29 cellular contexts compared by ENCODE assay signal in genomic region chr2:85173909-85174308, GRCh38. TPM values are rescaled to one million over a fixed set of nuclear protein-coding genes. Genes with fewer than 3 reads are reported as not detected.
DNase-seq lines count a peak whose midpoint lies in the region; ATAC-seq, FAIRE-seq and TF ChIP-seq lines count a peak whose summit lies in the region.
"Had no signal": no experiment of that assay in that cellular context is flagged by ENCODE, and none has a peak within 500 bp of the region (broad histone marks: within the 10 kb centered on the region; RNA-seq: fewer than 3 reads in every experiment).

No MANE protein-coding gene starts in this region.

- H3K36me3 Mint-ChIP-seq in nephron (ENCODE audit: low read depth): peaks cover 39% of the 10 kb centered on the region
- H3K36me3 Mint-ChIP-seq: activated CD8-positive, alpha-beta memory T cell treated with anti-CD3 and anti-CD28 coated beads, Interleukin-2, amount 10 ng/mL, durations not matched to agents 7 days and 5 days; activated naive CD8-positive, alpha-beta T cell treated with anti-CD3 and anti-CD28 coated beads, Interleukin-2, amount 10 ng/mL, durations not matched to agents 7 days and 5 days; stimulated activated memory B cell treated with anti-CD40 and anti-IgM and Interleukin-4, amounts not matched to agents 10 μg/mL and 1 μg/mL and 100 μg/mL, for 72 hours had no signal

- H3K4me1 ChIP-seq in endothelial cell of umbilical vein (ENCODE audit: control insufficient read depth, extremely low read depth, insufficient read depth, low read length): peaks cover 35% of the 10 kb centered on the region

- no peak overlapping the region for H3K27ac ChIP-seq in endothelial cell of umbilical vein (ENCODE audit: insufficient read depth, low read depth, low read length)
- H3K27ac ChIP-seq: BLaER1, pancreas, vagina had no signal

- H3K27me3 ChIP-seq in endothelial cell of umbilical vein (ENCODE audit: control insufficient read depth in 2 of 2, insufficient read depth in 2 of 2, low read length in 2 of 2): no peaks in the 10 kb centered on the region
- H3K27me3 ChIP-seq: BLaER1, heart right ventricle, MG63, pancreas, vagina had no signal

- CTCF ChIA-PET in endothelial cell of umbilical vein (lab: Charles Lee): no interaction called here

- H3K4me3 Mint-ChIP-seq in nephron: no peak overlapping the region
- H3K4me3 Mint-ChIP-seq: activated CD4-positive, alpha-beta T cell treated with anti-CD3 and anti-CD28 coated beads, Interleukin-2, amount 10 ng/mL, durations not matched to agents 24 days and 14 days; activated CD8-positive, alpha-beta memory T cell treated with anti-CD3 and anti-CD28 coated beads, Interleukin-2, amount 10 ng/mL, durations not matched to agents 7 days and 5 days; activated naive CD8-positive, alpha-beta T cell treated with anti-CD3 and anti-CD28 coated beads, Interleukin-2, amount 10 ng/mL, durations not matched to agents 7 days and 5 days; activated T-helper 17 cell treated with anti-CD3 and anti-CD28 coated beads, Interleukin-2, amount 50 U/mL, for 72 hours; brain; naive B cell; stimulated activated memory B cell treated with anti-CD40 and anti-IgM and Interleukin-4, amounts not matched to agents 10 μg/mL and 1 μg/mL and 100 μg/mL, for 72 hours had no signal

- intact Hi-C loops in endothelial cell of umbilical vein (cut with micrococcal nuclease): no loop called here

- no peak for TF ChIP-seq POLR2A in endothelial cell of umbilical vein (IDR thresholded peaks at IDR 0.05; ENCODE audit: low read depth, low read length)

- POLR2A ChIA-PET in endothelial cell of umbilical vein (lab: Charles Lee): no interaction called here

- DNase-seq in GM03348 (ENCODE audit: low spot score) (peak; percentile 42), NOMO-1 treated with dmso at 0.1 percent for 144 hours (lab: John Stamatoyannopoulos, UW; ENCODE audit: unreplicated experiment) (peak; percentile 5), endothelial cell of umbilical vein (ENCODE audit: low read depth, low spot score) (no peak), NCI-H1694 (lab: John Stamatoyannopoulos, UW) (no peak)
- DNase-seq: activated CD4-positive, alpha-beta T cell treated with anti-CD3 and anti-CD28 coated beads, Interleukin-2, amount 10 ng/mL, durations not matched to agents 24 days and 14 days; activated CD8-positive, alpha-beta memory T cell treated with anti-CD3 and anti-CD28 coated beads, Interleukin-2, amount 10 ng/mL, durations not matched to agents 7 days and 5 days; activated naive CD8-positive, alpha-beta T cell treated with anti-CD3 and anti-CD28 coated beads, Interleukin-2, amount 10 ng/mL, durations not matched to agents 7 days and 5 days; DND-41; effector memory CD4-positive, alpha-beta T cell; heart right ventricle; MG63; naive B cell; NCI-H146; NCI-H526 treated with DMSO at 0.1 percent for 48 hours; pancreas; SHP77 treated with DMSO at 0.1 percent for 48 hours; stimulated activated CD4-positive, alpha-beta T cell treated with anti-CD3 and anti-CD28 coated beads, Interleukin-1b, Interleukin-23, amount 100 ng/mL, for 48 hours; T-helper 1 cell had no signal

- no TSS peak for BruUV-seq in endothelial cell of umbilical vein (replicated peaks; lab: Mats Ljungman, UMichigan)

- no peaks in the 10 kb centered on the region for H3K36me3 ChIP-seq in endothelial cell of umbilical vein (ENCODE audit: control insufficient read depth in 2 of 2, extremely low read depth in 1 of 2, insufficient read depth in 2 of 2, low read length in 2 of 2)
- H3K36me3 ChIP-seq: BLaER1, heart right ventricle, MG63, pancreas, vagina had no signal

- no peaks in the 10 kb centered on the region for H3K9me1 ChIP-seq in endothelial cell of umbilical vein (replicated peaks; ENCODE audit: control insufficient read depth, extremely low read depth, insufficient read depth, low read length)

- dilution Hi-C loops in endothelial cell of umbilical vein (cut with MboI; ENCODE audit: extremely low pct_ligation_motif_present, low sequenced_read_pairs): no loop called here

- TF ChIP-seq CTCF in endothelial cell of umbilical vein (IDR thresholded peaks at IDR 0.05; ENCODE audit: extremely low read depth in 1 of 2, insufficient read depth in 1 of 2, low read depth in 1 of 2, low read length in 2 of 2) (no peak), nephron (IDR thresholded peaks at IDR 0.05; ENCODE audit: unreplicated experiment in 3 of 3) (no peak)

- no peak for FAIRE-seq in endothelial cell of umbilical vein (lab: Jason Lieb, UNC)
- FAIRE-seq: GM19239, pancreas had no signal

- no peaks in the 10 kb centered on the region for H4K20me1 ChIP-seq in endothelial cell of umbilical vein (replicated peaks; ENCODE audit: control insufficient read depth, extremely low read depth, insufficient read depth, low read length)
- H4K20me1 ChIP-seq: BLaER1 had no signal

- H3K9me3 Mint-ChIP-seq in nephron: no peaks in the 10 kb centered on the region
- H3K9me3 Mint-ChIP-seq: activated CD4-positive, alpha-beta T cell treated with anti-CD3 and anti-CD28 coated beads, Interleukin-2, amount 10 ng/mL, durations not matched to agents 24 days and 14 days; activated naive CD8-positive, alpha-beta T cell treated with anti-CD3 and anti-CD28 coated beads, Interleukin-2, amount 10 ng/mL, durations not matched to agents 7 days and 5 days; activated T-helper 17 cell treated with anti-CD3 and anti-CD28 coated beads, Interleukin-2, amount 50 U/mL, for 72 hours had no signal

- ATAC-seq in HG03159 (IDR thresholded peaks at IDR 0.05; ENCODE audit: unreplicated experiment): no peak
- no peak for ATAC-seq in GM21390 (IDR thresholded peaks at IDR 0.05; ENCODE audit: unreplicated experiment)
- ATAC-seq in GM21526 (IDR thresholded peaks at IDR 0.05; ENCODE audit: low FRiP score, unreplicated experiment): no peak
- ATAC-seq: activated CD8-positive, alpha-beta memory T cell treated with anti-CD3 and anti-CD28 coated beads, Interleukin-2, amount 10 ng/mL, durations not matched to agents 7 days and 5 days; activated T-helper 17 cell treated with anti-CD3 and anti-CD28 coated beads, Interleukin-2, amount 50 U/mL, for 72 hours; pancreas; stimulated activated memory B cell treated with anti-CD40 and anti-IgM and Interleukin-4, amounts not matched to agents 10 μg/mL and 1 μg/mL and 100 μg/mL, for 72 hours had no signal

- H3K27me3 Mint-ChIP-seq in nephron (ENCODE audit: low read depth): no peaks in the 10 kb centered on the region
- H3K27me3 Mint-ChIP-seq: brain had no signal

- no peak overlapping the region for H3K9ac ChIP-seq in endothelial cell of umbilical vein (replicated peaks; ENCODE audit: extremely low read depth, insufficient read depth, low read length)
- H3K9ac ChIP-seq: BLaER1 had no signal

- H3K9me3 ChIP-seq in endothelial cell of umbilical vein (replicated peaks; ENCODE audit: control insufficient read depth, insufficient read depth, low read length): no peaks in the 10 kb centered on the region
- H3K9me3 ChIP-seq: MG63, pancreas, vagina had no signal

- H3K4me3 ChIP-seq in endothelial cell of umbilical vein (replicated peaks in 1 of 3; ENCODE audit: insufficient read depth in 1 of 3, low read depth in 1 of 3, low read length in 3 of 3): no peak overlapping the region
- H3K4me3 ChIP-seq: BLaER1, heart right ventricle, MG63, pancreas, vagina had no signal

- H3K4me2 ChIP-seq in endothelial cell of umbilical vein (ENCODE audit: insufficient read depth, low read length): no peak overlapping the region
- H3K4me2 ChIP-seq: BLaER1 had no signal

- no peak overlapping the region for H2AFZ ChIP-seq in endothelial cell of umbilical vein (ENCODE audit: low read depth, low read length)

- peak overlapping the region; percentile 18 to 82 (median 30) for H3K27ac Mint-ChIP-seq in nephron
- H3K27ac Mint-ChIP-seq: activated CD4-positive, alpha-beta T cell treated with anti-CD3 and anti-CD28 coated beads, Interleukin-2, amount 10 ng/mL, durations not matched to agents 24 days and 14 days; activated CD8-positive, alpha-beta memory T cell treated with anti-CD3 and anti-CD28 coated beads, Interleukin-2, amount 10 ng/mL, durations not matched to agents 7 days and 5 days; activated naive CD8-positive, alpha-beta T cell treated with anti-CD3 and anti-CD28 coated beads, Interleukin-2, amount 10 ng/mL, durations not matched to agents 7 days and 5 days; activated T-helper 17 cell treated with anti-CD3 and anti-CD28 coated beads, Interleukin-2, amount 50 U/mL, for 72 hours; stimulated activated memory B cell treated with anti-CD40 and anti-IgM and Interleukin-4, amounts not matched to agents 10 μg/mL and 1 μg/mL and 100 μg/mL, for 72 hours had no signal

- H3K4me1 Mint-ChIP-seq in nephron: peaks cover 51% of the 10 kb centered on the region
- H3K4me1 Mint-ChIP-seq: activated T-helper 17 cell treated with anti-CD3 and anti-CD28 coated beads, Interleukin-2, amount 50 U/mL, for 72 hours; naive B cell; stimulated activated memory B cell treated with anti-CD40 and anti-IgM and Interleukin-4, amounts not matched to agents 10 μg/mL and 1 μg/mL and 100 μg/mL, for 72 hours had no signal

- H3K79me2 ChIP-seq in endothelial cell of umbilical vein (ENCODE audit: control insufficient read depth, insufficient read depth, low read length): no peaks in the 10 kb centered on the region

TF ChIP-seq in endothelial cell of umbilical vein, 7 proteins besides CTCF, POLR2A, EP300 and RAD21:
- no peak for TF ChIP-seq GATA2 (IDR thresholded peaks at IDR 0.05; ENCODE audit: insufficient read depth, insufficient read length, low read depth, low read length)
- peak; percentile 12 for TF ChIP-seq FOS (IDR thresholded peaks at IDR 0.05; ENCODE audit: borderline replicate concordance, insufficient read depth, low read length)
- TF ChIP-seq POLR2AphosphoS5 (IDR thresholded peaks at IDR 0.05; ENCODE audit: insufficient read depth, low read depth, low read length): no peak

RNA-seq across cellular contexts. Expression of gene TCF7L1, which starts 40.7 kb away (rescaled TPM):
- 13.2 and 17.4 TPM in 2 replicates for total RNA-seq in endothelial cell of umbilical vein
- polyA plus RNA-seq in endothelial cell of umbilical vein: 8.5 and 9.6 TPM in 2 replicates
- 5.8 and 6.6 TPM in 2 replicates for polyA plus RNA-seq in endothelial cell of umbilical vein (2011; cell fraction: cytosol; rRNA removed)
- 14.6 and 18.0 TPM in 2 replicates for polyA plus RNA-seq in endothelial cell of umbilical vein (2011; cell fraction: nucleus; rRNA removed)
- 20.3 and 32.1 TPM in 2 replicates for polyA plus RNA-seq in endothelial cell of umbilical vein (2012)
- polyA minus RNA-seq in endothelial cell of umbilical vein: 6.4 and 7.3 TPM in 2 replicates
- not detected for polyA minus RNA-seq in endothelial cell of umbilical vein (2011; cell fraction: cytosol; rRNA and poly(A)+ RNA removed)
- polyA minus RNA-seq in endothelial cell of umbilical vein (2011; cell fraction: nucleus; rRNA and poly(A)+ RNA removed): 11.3 and 15.2 TPM in 2 replicates
- total RNA-seq: activated CD8-positive, alpha-beta memory T cell treated with anti-CD3 and anti-CD28 coated beads, Interleukin-2, amount 10 ng/mL, durations not matched to agents 7 days and 5 days; activated naive CD8-positive, alpha-beta T cell treated with anti-CD3 and anti-CD28 coated beads, Interleukin-2, amount 10 ng/mL, durations not matched to agents 7 days and 5 days; activated T-helper 17 cell treated with anti-CD3 and anti-CD28 coated beads, Interleukin-2, amount 50 U/mL, for 72 hours; OCI-LY7 had no signal

Comparison
In these comparisons a context has a peak if more than half of its experiments do, and no peak if none do; other contexts are left out.
1. DNase-seq: peak in GM03348 (single experiment) and NOMO-1 treated with dmso at 0.1 percent for 144 hours (single experiment); none in endothelial cell of umbilical vein (single experiment) and NCI-H1694 (single experiment).